In genomic region chr7:54946271-54946670, GRCh38 we compare ENCODE assay signal across 19 cellular contexts.
"Had no signal": no experiment of that assay in that cellular context is flagged by ENCODE, and none has a peak within 500 bp of the region (broad histone marks: within the 10 kb centered on the region; RNA-seq: fewer than 3 reads in every experiment).

No MANE protein-coding gene starts in this region.

- H3K36me3 ChIP-seq: cardiac muscle cell, colonic mucosa, thyroid gland, uterus had no signal

- H3K36me3 Mint-ChIP-seq: immature natural killer cell; naive thymus-derived CD4-positive, alpha-beta T cell; stimulated activated memory B cell treated with anti-CD40 and anti-IgM and Interleukin-4, amounts not matched to agents 10 μg/mL and 1 μg/mL and 100 μg/mL, for 72 hours had no signal

- DNase-seq: activated CD4-positive, alpha-beta T cell treated with anti-CD3 and anti-CD28 coated beads for 1 hour; activated CD4-positive, alpha-beta T cell treated with anti-CD3 and anti-CD28 coated beads, Interleukin-2, amount 50 U/mL, for 4 hours; activated naive CD4-positive, alpha-beta T cell treated with anti-CD3 and anti-CD28 coated beads, Interleukin-2, amount 50 U/mL, for 16 hours; colonic mucosa; head of caudate nucleus; immature natural killer cell; left cardiac atrium; naive thymus-derived CD4-positive, alpha-beta T cell; stimulated activated CD4-positive, alpha-beta T cell treated with anti-CD3 and anti-CD28 coated beads, Interleukin-2, amount 100 ng/mL, for 48 hours; thyroid gland; uterus had no signal

- H3K27ac Mint-ChIP-seq: activated T-helper 2 cell treated with anti-CD3 and anti-CD28 coated beads, Interferon-gamma antibody, Interleukin-2, Interleukin-4, amounts not matched to agents 10 μg/mL and 5 μg/mL and 100 μg/mL, durations not matched to agents 14 hours and 24 hours and 36 hours; immature natural killer cell; naive thymus-derived CD4-positive, alpha-beta T cell; stimulated activated memory B cell treated with anti-CD40 and anti-IgM and Interleukin-4, amounts not matched to agents 10 μg/mL and 1 μg/mL and 100 μg/mL, for 72 hours had no signal

- H3K27me3 Mint-ChIP-seq: naive thymus-derived CD4-positive, alpha-beta T cell; stimulated activated memory B cell treated with anti-CD40 and anti-IgM and Interleukin-4, amounts not matched to agents 10 μg/mL and 1 μg/mL and 100 μg/mL, for 72 hours had no signal

- H3K4me3 ChIP-seq: cardiac muscle cell, colonic mucosa, thyroid gland, uterus had no signal

- H3K27ac ChIP-seq: cardiac muscle cell, colonic mucosa, parathyroid adenoma, thyroid gland, uterus, VCaP had no signal

- H3K4me1 ChIP-seq: colonic mucosa, parathyroid adenoma, uterus had no signal

- H3K4me3 Mint-ChIP-seq: immature natural killer cell; naive thymus-derived CD4-positive, alpha-beta T cell; stimulated activated memory B cell treated with anti-CD40 and anti-IgM and Interleukin-4, amounts not matched to agents 10 μg/mL and 1 μg/mL and 100 μg/mL, for 72 hours had no signal

- H3K9me3 ChIP-seq: colonic mucosa, thyroid gland, uterus had no signal

- FAIRE-seq: astrocyte, endometrium, frontal cortex had no signal

- ATAC-seq: left cardiac atrium; naive thymus-derived CD4-positive, alpha-beta T cell; stimulated activated memory B cell treated with anti-CD40 and anti-IgM and Interleukin-4, amounts not matched to agents 10 μg/mL and 1 μg/mL and 100 μg/mL, for 72 hours had no signal

- H3K79me2 ChIP-seq: parathyroid adenoma had no signal

- H3K9me3 Mint-ChIP-seq: activated T-helper 2 cell treated with anti-CD3 and anti-CD28 coated beads, Interferon-gamma antibody, Interleukin-2, Interleukin-4, amounts not matched to agents 10 μg/mL and 5 μg/mL and 100 μg/mL, durations not matched to agents 14 hours and 24 hours and 36 hours had no signal

- H2AFZ ChIP-seq: parathyroid adenoma had no signal

- H3K27me3 ChIP-seq: cardiac muscle cell, colonic mucosa, thyroid gland, uterus had no signal

- H3K4me1 Mint-ChIP-seq: immature natural killer cell; naive thymus-derived CD4-positive, alpha-beta T cell; stimulated activated memory B cell treated with anti-CD40 and anti-IgM and Interleukin-4, amounts not matched to agents 10 μg/mL and 1 μg/mL and 100 μg/mL, for 72 hours had no signal
